8 cellular contexts compared by ENCODE assay signal in genomic region chr5:79514391-79515105, GRCh38. TPM values are rescaled to one million over a fixed set of nuclear protein-coding genes. Genes with fewer than 3 reads are reported as not detected.
A peak's percentile ranks its signal among the peaks of the same experiment; 100 is the strongest.
DNase-seq lines count a peak whose midpoint lies in the region; ATAC-seq and TF ChIP-seq lines count a peak whose summit lies in the region.

No MANE protein-coding gene starts in this region.

- ATAC-seq in GM18498 (IDR thresholded peaks at IDR 0.05; ENCODE audit: unreplicated experiment) (peak; percentile 85), HG02884 (IDR thresholded peaks at IDR 0.05; ENCODE audit: unreplicated experiment) (peak; percentile 69), T-helper 17 cell (peak; percentile 90), right cardiac atrium (peak; percentile 92 to 93), psoas muscle (peak; percentile 85 to 93 (median 88))

- peak; percentile 94 for DNase-seq in NCI-H146 treated with DMSO at 0.1 percent for 48 hours (lab: John Stamatoyannopoulos, UW; ENCODE audit: unreplicated experiment)
- DNase-seq in T-helper 17 cell, result peak; percentile 66 to 81 (median 79)
- peak; percentile 47 to 94 (median 86) for DNase-seq in anterior cingulate cortex (lab: John Stamatoyannopoulos, UW)
- DNase-seq in right cardiac atrium, result peak; percentile 90 to 95 (median 95)
- DNase-seq in psoas muscle, result peak; percentile 88 to 95
- peak; percentile 92 for DNase-seq in uterus

- H3K27ac Mint-ChIP-seq in T-helper 17 cell, result peak overlapping the region; percentile 95

- peak overlapping the region; percentile 63 for H3K4me3 ChIP-seq in right cardiac atrium (ENCODE audit: low read length)
- H3K4me3 ChIP-seq in psoas muscle, result peak overlapping the region; percentile 82
- H3K4me3 ChIP-seq in uterus, result peak overlapping the region; percentile 85 to 95

- H3K4me3 Mint-ChIP-seq in T-helper 17 cell, result peak overlapping the region; percentile 98

- H3K27me3 Mint-ChIP-seq in T-helper 17 cell, result peaks cover 28% of the 10 kb centered on the region

- intact Hi-C loops in right cardiac atrium (cut with DNase I) (no loop called here), psoas muscle (cut with DNase I) (loop anchor here in 1 of 2 donors (5.0 kb wide), 2 partner anchors 33 to 178 kb away; no protein-coding TSS in a partner anchor), uterus (cut with DNase I; ENCODE audit: low total_unique reads) (no loop called here)

- H3K36me3 ChIP-seq in psoas muscle (ENCODE audit: insufficient read depth in 1 of 2, low read depth in 1 of 2) (no peaks in the 10 kb centered on the region), uterus (no peaks in the 10 kb centered on the region)

- peaks cover 3% of the 10 kb centered on the region for H3K36me3 Mint-ChIP-seq in T-helper 17 cell (ENCODE audit: low read depth)

- H3K27me3 ChIP-seq in right cardiac atrium (ENCODE audit: control insufficient read depth, insufficient read depth), result no peaks in the 10 kb centered on the region
- H3K27me3 ChIP-seq in psoas muscle (ENCODE audit: insufficient read depth in 3 of 3, low read length in 2 of 3), result no peaks in the 10 kb centered on the region
- H3K27me3 ChIP-seq in uterus, result no peaks in the 10 kb centered on the region

- TF ChIP-seq CTCF in psoas muscle (IDR thresholded peaks at IDR 0.05) (no peak), uterus (IDR thresholded peaks at IDR 0.05) (no peak)

- H3K27ac ChIP-seq in right cardiac atrium (ENCODE audit: low read length) (peak overlapping the region; percentile 40), psoas muscle (peak overlapping the region; percentile 95), uterus (peak overlapping the region; percentile 99 to 100)

- H3K9me3 ChIP-seq in T-helper 17 cell (ENCODE audit: control insufficient read depth, low read length, poor library complexity, severe bottlenecking), result no peaks in the 10 kb centered on the region
- H3K9me3 ChIP-seq in right cardiac atrium (ENCODE audit: control insufficient read depth, low read length), result no peaks in the 10 kb centered on the region
- H3K9me3 ChIP-seq in psoas muscle, result no peaks in the 10 kb centered on the region
- H3K9me3 ChIP-seq in uterus, result no peaks in the 10 kb centered on the region

- WGBS in right cardiac atrium, result 2% methylated on average over 37 of the region's 38 CpGs
- 2 to 3% (median 3%) methylated on average over 31 to 38 of the region's 38 CpGs for WGBS in psoas muscle, 3 donors

- H3K4me1 Mint-ChIP-seq in T-helper 17 cell, result peaks cover 11% of the 10 kb centered on the region

- H3K4me1 ChIP-seq in right cardiac atrium (ENCODE audit: control insufficient read depth, insufficient read depth, low read length) (no peaks in the 10 kb centered on the region), psoas muscle (peaks cover 1% of the 10 kb centered on the region), uterus (peaks cover 0 to 4% of the 10 kb centered on the region in 2 donors)

- peak; percentile 87 to 90 for TF ChIP-seq POLR2A in uterus (IDR thresholded peaks at IDR 0.05)

RNA-seq across cellular contexts. Expression of gene HOMER1, which starts 0.6 kb away (rescaled TPM):
- total RNA-seq in T-helper 17 cell (1 to 10 TPM; 2.1 to 2.2 TPM), right cardiac atrium (10 to 100 TPM; 30.7 to 57.6 (median 46.8) TPM), psoas muscle (10 to 100 TPM; 32.7 to 52.4 (median 36.2) TPM), uterus (10 to 100 TPM in 3 of 4 donors, 1 to 10 TPM in 1; 2.8 to 34.1 (median 20.8) TPM)
- polyA plus RNA-seq in right cardiac atrium (10.0 TPM), psoas muscle (10 to 100 TPM in 2 of 3 donors, 1 to 10 TPM in 1; 3.2 to 36.5 (median 11.1) TPM)

Comparison
In these comparisons a context has a peak if more than half of its experiments do, and no peak if none do; other contexts are left out.
1. Peak in every context shown above with its lines: DNase-seq, ATAC-seq, H3K4me3 ChIP-seq and H3K27ac ChIP-seq.
2. H3K27ac ChIP-seq: peak in every context shown above with its lines; median percentile 100 in uterus; 95 in psoas muscle; 40 in right cardiac atrium.